8 cellular contexts compared by ENCODE assay signal in genomic region chr13:107124129-107124718, GRCh38.
DNase-seq lines count a peak whose midpoint lies in the region; ATAC-seq and TF ChIP-seq lines count a peak whose summit lies in the region.

No MANE protein-coding gene starts in this region.

- no peak for ATAC-seq in stimulated activated memory B cell treated with anti-CD40 and anti-IgM and Interleukin-4, amounts not matched to agents 10 μg/mL and 1 μg/mL and 100 μg/mL, for 72 hours

- H3K79me1 ChIP-seq in mesendoderm (ENCODE audit: low read length), result no peaks in the 10 kb centered on the region

- H3K4me1 ChIP-seq in mesendoderm (ENCODE audit: control insufficient read depth, low read depth, low read length), result no peaks in the 10 kb centered on the region

- no peaks in the 10 kb centered on the region for H3K79me2 ChIP-seq in mesendoderm (ENCODE audit: control insufficient read depth, insufficient read depth, low read length)

- DNase-seq in LHCN-M2 (ENCODE audit: low read depth), result peak; percentile 0
- DNase-seq in astrocyte of the spinal cord (ENCODE audit: low read depth, low spot score), result peak; percentile 39
- peak; percentile 33 for DNase-seq in mesendoderm
- DNase-seq in activated CD4-positive, alpha-beta T cell treated with anti-CD3 and anti-CD28 coated beads, Interleukin-2, amount 50 U/mL, for 48 hours, result no peak
- no peak for DNase-seq in HuH-7 (ENCODE audit: low spot score)
- DNase-seq in stimulated activated CD4-positive, alpha-beta T cell treated with anti-CD3 and anti-CD28 coated beads, Interleukin-1b, Interleukin-23, amount 100 ng/mL, for 48 hours, result no peak

- WGBS in mesendoderm (ENCODE audit: extremely low coverage, insufficient coverage, low lambda C conversion rate), result 100% methylated on average over 1 of the region's 2 CpGs

- no peak overlapping the region for H3K18ac ChIP-seq in mesendoderm (ENCODE audit: low read length)

- H3K4me3 Mint-ChIP-seq in stimulated activated memory B cell treated with anti-CD40 and anti-IgM and Interleukin-4, amounts not matched to agents 10 μg/mL and 1 μg/mL and 100 μg/mL, for 72 hours, result no peak overlapping the region

- H3K27me3 ChIP-seq in mesendoderm (ENCODE audit: insufficient read depth, low read length, poor library complexity), result no peaks in the 10 kb centered on the region

- no peak overlapping the region for H2AK5ac ChIP-seq in mesendoderm (ENCODE audit: low read length)

- TF ChIP-seq CTCF in C4-2B (conservative IDR thresholded peaks at IDR 0.05) (peak; percentile 81), astrocyte of the spinal cord (IDR thresholded peaks at IDR 0.05; ENCODE audit: low read depth, low read length) (peak; percentile 41)

- no peak overlapping the region for H3K56ac ChIP-seq in mesendoderm (ENCODE audit: low read length)

- H3K27ac ChIP-seq in C4-2B (no peak overlapping the region), mesendoderm (ENCODE audit: low read depth, low read length) (no peak overlapping the region)

- H3K27ac Mint-ChIP-seq in stimulated activated memory B cell treated with anti-CD40 and anti-IgM and Interleukin-4, amounts not matched to agents 10 μg/mL and 1 μg/mL and 100 μg/mL, for 72 hours, result no peak overlapping the region

- no peak overlapping the region for H3K4me2 ChIP-seq in mesendoderm (ENCODE audit: low read length)

- no peak overlapping the region for H4K8ac ChIP-seq in mesendoderm (ENCODE audit: low read depth, low read length)

- H3K4me3 ChIP-seq in astrocyte of the spinal cord (ENCODE audit: low read depth, low read length) (no peak overlapping the region), mesendoderm (ENCODE audit: low read length) (no peak overlapping the region)

- no peaks in the 10 kb centered on the region for H3K36me3 ChIP-seq in mesendoderm (ENCODE audit: control insufficient read depth, insufficient read depth, low read length)

- no peak overlapping the region for H3K4ac ChIP-seq in mesendoderm (ENCODE audit: low read depth, low read length)

- peaks cover 8% of the 10 kb centered on the region for H3K9me3 Mint-ChIP-seq in stimulated activated memory B cell treated with anti-CD40 and anti-IgM and Interleukin-4, amounts not matched to agents 10 μg/mL and 1 μg/mL and 100 μg/mL, for 72 hours

- H2BK15ac ChIP-seq in mesendoderm (replicated peaks; ENCODE audit: low read depth), result no peak overlapping the region

- H3K36me3 Mint-ChIP-seq in stimulated activated memory B cell treated with anti-CD40 and anti-IgM and Interleukin-4, amounts not matched to agents 10 μg/mL and 1 μg/mL and 100 μg/mL, for 72 hours, result no peaks in the 10 kb centered on the region

- no peaks in the 10 kb centered on the region for H3K4me1 Mint-ChIP-seq in stimulated activated memory B cell treated with anti-CD40 and anti-IgM and Interleukin-4, amounts not matched to agents 10 μg/mL and 1 μg/mL and 100 μg/mL, for 72 hours

- H3K9ac ChIP-seq in mesendoderm (ENCODE audit: low read length), result no peak overlapping the region

- H3K27me3 Mint-ChIP-seq in stimulated activated memory B cell treated with anti-CD40 and anti-IgM and Interleukin-4, amounts not matched to agents 10 μg/mL and 1 μg/mL and 100 μg/mL, for 72 hours, result no peaks in the 10 kb centered on the region

- H3K23ac ChIP-seq in mesendoderm (ENCODE audit: low read length), result no peak overlapping the region

- no peak overlapping the region for H2BK120ac ChIP-seq in mesendoderm (ENCODE audit: low read depth, low read length)

- in situ Hi-C loops in astrocyte of the spinal cord (cut with HindIII; ENCODE audit: low sequenced_read_pairs), result no loop called here

- H4K5ac ChIP-seq in mesendoderm (ENCODE audit: low read length), result no peak overlapping the region

- H2BK5ac ChIP-seq in mesendoderm (ENCODE audit: low read length), result no peak overlapping the region

Comparison
In these comparisons a context has a peak if more than half of its experiments do, and no peak if none do; other contexts are left out.
1. DNase-seq: peak in LHCN-M2 (single experiment), astrocyte of the spinal cord (single experiment) and mesendoderm (single experiment); none in activated CD4-positive, alpha-beta T cell treated with anti-CD3 and anti-CD28 coated beads, Interleukin-2, amount 50 U/mL, for 48 hours (0 of 2), HuH-7 (single experiment) and stimulated activated CD4-positive, alpha-beta T cell treated with anti-CD3 and anti-CD28 coated beads, Interleukin-1b, Interleukin-23, amount 100 ng/mL, for 48 hours (single experiment).